11 cellular contexts compared by ENCODE assay signal in genomic region chr10:85946713-85947326, GRCh38.
A peak's percentile ranks its signal among the peaks of the same experiment; 100 is the strongest.
DNase-seq lines count a peak whose midpoint lies in the region; ATAC-seq, FAIRE-seq and TF ChIP-seq lines count a peak whose summit lies in the region.
"Had no signal": no experiment of that assay in that cellular context is flagged by ENCODE, and none has a peak within 500 bp of the region (broad histone marks: within the 10 kb centered on the region; RNA-seq: fewer than 3 reads in every experiment).

No MANE protein-coding gene starts in this region.

- H3K79me2 ChIP-seq in K562 (ENCODE audit: control insufficient read depth, insufficient read depth, low read length), result no peaks in the 10 kb centered on the region

- no peaks in the 10 kb centered on the region; a peak in 2 of 5 replicates for H3K27me3 ChIP-seq in K562 (ENCODE audit: control insufficient read depth in 2 of 2, insufficient read depth in 2 of 2, low read length in 2 of 2)
- no peaks in the 10 kb centered on the region for H3K27me3 ChIP-seq in ovary
- H3K27me3 ChIP-seq: esophagus squamous epithelium had no signal

- H3K27me3 Mint-ChIP-seq in HFFc6 (ENCODE audit: insufficient read depth), result no peaks in the 10 kb centered on the region

- WGBS in K562 (ENCODE audit: insufficient coverage, low coverage, missing lambda C conversion rate), result 2% methylated on average over 7 of the region's 7 CpGs
- WGBS in ovary, 3 donors, result 87 to 90% (median 88%) methylated on average over 7 of the region's 7 CpGs

- peaks cover 32% of the 10 kb centered on the region for H3K9me3 Mint-ChIP-seq in HFFc6

- no peak overlapping the region for H3K27ac ChIP-seq in K562 (ENCODE audit: extremely low read depth, low read depth, low read length)
- no peak overlapping the region for H3K27ac ChIP-seq in ovary
- H3K27ac ChIP-seq: esophagus squamous epithelium, VCaP had no signal

- H3K4me1 Mint-ChIP-seq in HFFc6 (ENCODE audit: low read depth), result no peaks in the 10 kb centered on the region

- no peak for FAIRE-seq in K562 (lab: Jason Lieb, UNC)

- in situ Hi-C loops in K562 (cut with MboI), result no loop called here

- BruUV-seq in K562 (replicated peaks; lab: Mats Ljungman, UMichigan), result no TSS peak

- H3K9me1 ChIP-seq in K562 (ENCODE audit: control insufficient read depth, insufficient read depth, low read length), result no peaks in the 10 kb centered on the region

- peak in 2 of 4 experiments; percentile 18 to 29 for DNase-seq in K562 (ENCODE audit: extremely low read depth in 1 of 4, low spot score in 3 of 4)
- DNase-seq in NCI-H748 (lab: John Stamatoyannopoulos, UW; ENCODE audit: unreplicated experiment), result no peak
- DNase-seq in ovary, result no peak
- no peak for DNase-seq in HFFc6
- DNase-seq in CD1c-positive myeloid dendritic cell (ENCODE audit: extremely low spot score), result no peak
- DNase-seq: esophagus squamous epithelium had no signal

- TF ChIP-seq RAD21 in K562 (CRISPR knock-in tag; conservative IDR thresholded peaks at IDR 0.05 in 1 of 2, IDR thresholded peaks at IDR 0.05 in 1 of 2), result no peak

- intact Hi-C loops in K562 (cut with micrococcal nuclease) (no loop called here), ovary (cut with DNase I) (no loop called here)

- H3K9me3 ChIP-seq in K562 (replicated peaks; ENCODE audit: control insufficient read depth, insufficient read depth, low read depth, low read length) (no peaks in the 10 kb centered on the region), ovary (no peaks in the 10 kb centered on the region)
- H3K9me3 ChIP-seq: esophagus squamous epithelium had no signal

- TF ChIP-seq EP300 in K562 (IDR thresholded peaks at IDR 0.05; ENCODE audit: low read length), result no peak
- no peak for TF ChIP-seq EP300 in ovary (IDR thresholded peaks at IDR 0.05)

- no peaks in the 10 kb centered on the region for H4K20me1 ChIP-seq in K562 (replicated peaks; ENCODE audit: control insufficient read depth, insufficient read depth, low read length)

- ATAC-seq in GM18520 (IDR thresholded peaks at IDR 0.05; ENCODE audit: unreplicated experiment) (peak; percentile 78), GM21515 (IDR thresholded peaks at IDR 0.05; ENCODE audit: unreplicated experiment) (peak; percentile 86), HG03280 (IDR thresholded peaks at IDR 0.05; ENCODE audit: unreplicated experiment) (peak; percentile 75), K562 (peak; percentile 88)

- TF ChIP-seq POLR2A in K562 (conservative IDR thresholded peaks at IDR 0.05) (no peak), ovary (IDR thresholded peaks at IDR 0.05) (no peak)

- no peaks in the 10 kb centered on the region; a peak in 1 of 5 replicates for H3K4me1 ChIP-seq in K562 (replicated peaks in 1 of 2; ENCODE audit: control insufficient read depth in 2 of 2, insufficient read depth in 2 of 2, low read length in 2 of 2)
- no peaks in the 10 kb centered on the region for H3K4me1 ChIP-seq in ovary (ENCODE audit: insufficient read depth)
- H3K4me1 ChIP-seq: esophagus squamous epithelium had no signal

- CTCF ChIA-PET in K562 (lab: Yijun Ruan, JAX; ENCODE audit: low intra/inter-chr PET ratio), result no interaction called here

- POLR2A ChIA-PET in K562 (lab: Yijun Ruan, JAX), result interaction anchor here (0.5 to 1.0 kb wide), 2 partner anchors 11 to 204 kb away, joined by 3 to 5 read pairs; no protein-coding TSS in a partner anchor

- TF ChIP-seq CTCF in K562 (IDR thresholded peaks at IDR 0.05 in 2 of 3, conservative IDR thresholded peaks at IDR 0.05 in 1 of 3; ENCODE audit: insufficient read depth in 2 of 3, low read depth in 1 of 3, low read length in 3 of 3) (no peak), ovary (IDR thresholded peaks at IDR 0.05) (no peak), HFFc6 (IDR thresholded peaks at IDR 0.05) (no peak)

- H3K4me2 ChIP-seq in K562 (ENCODE audit: insufficient read depth, low read length), result peak overlapping the region; percentile 46

- no peaks in the 10 kb centered on the region for H3K36me3 Mint-ChIP-seq in HFFc6 (ENCODE audit: low read depth)

- H3K36me3 ChIP-seq in K562 (ENCODE audit: control insufficient read depth, insufficient read depth, low read length) (no peaks in the 10 kb centered on the region), ovary (no peaks in the 10 kb centered on the region)
- H3K36me3 ChIP-seq: esophagus squamous epithelium had no signal

- no peak overlapping the region for H3K4me3 Mint-ChIP-seq in HFFc6

- H2AFZ ChIP-seq in K562 (ENCODE audit: low read depth, low read length), result peak overlapping the region; percentile 65

- H3K9ac ChIP-seq in K562 (ENCODE audit: insufficient read depth in 1 of 2, low read depth in 2 of 2, low read length in 2 of 2), result no peak overlapping the region

- H3K4me3 ChIP-seq in K562 (no peak overlapping the region), ovary (no peak overlapping the region)
- H3K4me3 ChIP-seq: lung had no signal

- H3K27ac Mint-ChIP-seq in HFFc6, result no peak overlapping the region

TF ChIP-seq in K562, 482 proteins besides CTCF, POLR2A, EP300 and RAD21:
- TF ChIP-seq MAFF (IDR thresholded peaks at IDR 0.05; ENCODE audit: low read length) (0 out of 2 replicates have a peak, but pooled peaks have one; percentile 15), C11orf30 (IDR thresholded peaks at IDR 0.05; ENCODE audit: low read depth) (peak; percentile 44), ATF1 (CRISPR knock-in tag; IDR thresholded peaks at IDR 0.05) (no peak), ATF1 (tag; IDR thresholded peaks at IDR 0.05) (no peak), ZFP36 (IDR thresholded peaks at IDR 0.05; ENCODE audit: low read depth, low read length, partially characterized antibody) (peak; percentile 30), MAFG (tag; conservative IDR thresholded peaks at IDR 0.05) (peak; percentile 55), MAFK (IDR thresholded peaks at IDR 0.05; ENCODE audit: low read length) (peak; percentile 14; the same call in 1 of the 2 replicates), GABPB1 (CRISPR knock-in tag; IDR thresholded peaks at IDR 0.05) (no peak), EP400 (IDR thresholded peaks at IDR 0.05) (no peak), SPI1 (IDR thresholded peaks at IDR 0.05; ENCODE audit: borderline replicate concordance, low read depth, low read length) (peak; percentile 83), JUND (IDR thresholded peaks at IDR 0.05; ENCODE audit: borderline replicate concordance, low read depth, low read length) (no peak), JUND (tag; IDR thresholded peaks at IDR 0.05; ENCODE audit: borderline replicate concordance, low read depth, low read length) (0 out of 3 replicates have a peak, but pooled peaks have one; percentile 21), ZNF316 (IDR thresholded peaks at IDR 0.05) (peak; percentile 55), CHD2 (IDR thresholded peaks at IDR 0.05; ENCODE audit: low read depth, low read length) (no peak), NFE2 (IDR thresholded peaks at IDR 0.05; ENCODE audit: low read depth) (peak; percentile 80)
- TF ChIP-seq, protein P1, sequence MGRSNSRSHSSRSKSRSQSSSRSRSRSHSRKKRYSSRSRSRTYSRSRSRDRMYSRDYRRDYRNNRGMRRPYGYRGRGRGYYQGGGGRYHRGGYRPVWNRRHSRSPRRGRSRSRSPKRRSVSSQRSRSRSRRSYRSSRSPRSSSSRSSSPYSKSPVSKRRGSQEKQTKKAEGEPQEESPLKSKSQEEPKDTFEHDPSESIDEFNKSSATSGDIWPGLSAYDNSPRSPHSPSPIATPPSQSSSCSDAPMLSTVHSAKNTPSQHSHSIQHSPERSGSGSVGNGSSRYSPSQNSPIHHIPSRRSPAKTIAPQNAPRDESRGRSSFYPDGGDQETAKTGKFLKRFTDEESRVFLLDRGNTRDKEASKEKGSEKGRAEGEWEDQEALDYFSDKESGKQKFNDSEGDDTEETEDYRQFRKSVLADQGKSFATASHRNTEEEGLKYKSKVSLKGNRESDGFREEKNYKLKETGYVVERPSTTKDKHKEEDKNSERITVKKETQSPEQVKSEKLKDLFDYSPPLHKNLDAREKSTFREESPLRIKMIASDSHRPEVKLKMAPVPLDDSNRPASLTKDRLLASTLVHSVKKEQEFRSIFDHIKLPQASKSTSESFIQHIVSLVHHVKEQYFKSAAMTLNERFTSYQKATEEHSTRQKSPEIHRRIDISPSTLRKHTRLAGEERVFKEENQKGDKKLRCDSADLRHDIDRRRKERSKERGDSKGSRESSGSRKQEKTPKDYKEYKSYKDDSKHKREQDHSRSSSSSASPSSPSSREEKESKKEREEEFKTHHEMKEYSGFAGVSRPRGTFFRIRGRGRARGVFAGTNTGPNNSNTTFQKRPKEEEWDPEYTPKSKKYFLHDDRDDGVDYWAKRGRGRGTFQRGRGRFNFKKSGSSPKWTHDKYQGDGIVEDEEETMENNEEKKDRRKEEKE (IDR thresholded peaks at IDR 0.05; ENCODE audit: borderline replicate concordance in 1 of 2, control insufficient read depth in 1 of 2, low read depth in 2 of 2, low read length in 1 of 2), result no peak
